2 cellular contexts compared by ENCODE assay signal in genomic region chr6:2796884-2797283, GRCh38.
TF ChIP-seq lines count a peak whose summit lies in the region.

No MANE protein-coding gene starts in this region.

TF ChIP-seq in WTC11, 78 proteins besides CTCF, POLR2A, EP300 and RAD21:
- TF ChIP-seq PRDM15 (CRISPR knock-in tag; IDR thresholded peaks at IDR 0.05) (no peak), ELF4 (CRISPR knock-in tag; IDR thresholded peaks at IDR 0.05; ENCODE audit: low read depth) (no peak)
- TF ChIP-seq, protein P1, sequence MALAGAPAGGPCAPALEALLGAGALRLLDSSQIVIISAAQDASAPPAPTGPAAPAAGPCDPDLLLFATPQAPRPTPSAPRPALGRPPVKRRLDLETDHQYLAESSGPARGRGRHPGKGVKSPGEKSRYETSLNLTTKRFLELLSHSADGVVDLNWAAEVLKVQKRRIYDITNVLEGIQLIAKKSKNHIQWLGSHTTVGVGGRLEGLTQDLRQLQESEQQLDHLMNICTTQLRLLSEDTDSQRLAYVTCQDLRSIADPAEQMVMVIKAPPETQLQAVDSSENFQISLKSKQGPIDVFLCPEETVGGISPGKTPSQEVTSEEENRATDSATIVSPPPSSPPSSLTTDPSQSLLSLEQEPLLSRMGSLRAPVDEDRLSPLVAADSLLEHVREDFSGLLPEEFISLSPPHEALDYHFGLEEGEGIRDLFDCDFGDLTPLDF (CRISPR knock-in tag; IDR thresholded peaks at IDR 0.05): no peak
TF ChIP-seq in WTC11: peak in this region for 0.

TF ChIP-seq in GM23338, 12 proteins besides CTCF, POLR2A, EP300 and RAD21 (continued from another document):
- no peak for TF ChIP-seq ZNF462 (CRISPR knock-in tag; IDR thresholded peaks at IDR 0.05)
- no peak for TF ChIP-seq EZH2phosphoT487 (IDR thresholded peaks at IDR 0.05; ENCODE audit: unreplicated experiment)
- no peak for TF ChIP-seq CREB1 (CRISPR knock-in tag; IDR thresholded peaks at IDR 0.05; ENCODE audit: low read depth)
- no peak for TF ChIP-seq ETS1 (IDR thresholded peaks at IDR 0.05)
- TF ChIP-seq, protein P2, sequence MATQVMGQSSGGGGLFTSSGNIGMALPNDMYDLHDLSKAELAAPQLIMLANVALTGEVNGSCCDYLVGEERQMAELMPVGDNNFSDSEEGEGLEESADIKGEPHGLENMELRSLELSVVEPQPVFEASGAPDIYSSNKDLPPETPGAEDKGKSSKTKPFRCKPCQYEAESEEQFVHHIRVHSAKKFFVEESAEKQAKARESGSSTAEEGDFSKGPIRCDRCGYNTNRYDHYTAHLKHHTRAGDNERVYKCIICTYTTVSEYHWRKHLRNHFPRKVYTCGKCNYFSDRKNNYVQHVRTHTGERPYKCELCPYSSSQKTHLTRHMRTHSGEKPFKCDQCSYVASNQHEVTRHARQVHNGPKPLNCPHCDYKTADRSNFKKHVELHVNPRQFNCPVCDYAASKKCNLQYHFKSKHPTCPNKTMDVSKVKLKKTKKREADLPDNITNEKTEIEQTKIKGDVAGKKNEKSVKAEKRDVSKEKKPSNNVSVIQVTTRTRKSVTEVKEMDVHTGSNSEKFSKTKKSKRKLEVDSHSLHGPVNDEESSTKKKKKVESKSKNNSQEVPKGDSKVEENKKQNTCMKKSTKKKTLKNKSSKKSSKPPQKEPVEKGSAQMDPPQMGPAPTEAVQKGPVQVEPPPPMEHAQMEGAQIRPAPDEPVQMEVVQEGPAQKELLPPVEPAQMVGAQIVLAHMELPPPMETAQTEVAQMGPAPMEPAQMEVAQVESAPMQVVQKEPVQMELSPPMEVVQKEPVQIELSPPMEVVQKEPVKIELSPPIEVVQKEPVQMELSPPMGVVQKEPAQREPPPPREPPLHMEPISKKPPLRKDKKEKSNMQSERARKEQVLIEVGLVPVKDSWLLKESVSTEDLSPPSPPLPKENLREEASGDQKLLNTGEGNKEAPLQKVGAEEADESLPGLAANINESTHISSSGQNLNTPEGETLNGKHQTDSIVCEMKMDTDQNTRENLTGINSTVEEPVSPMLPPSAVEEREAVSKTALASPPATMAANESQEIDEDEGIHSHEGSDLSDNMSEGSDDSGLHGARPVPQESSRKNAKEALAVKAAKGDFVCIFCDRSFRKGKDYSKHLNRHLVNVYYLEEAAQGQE (IDR thresholded peaks at IDR 0.05; ENCODE audit: unreplicated experiment): no peak
